Comparison of ENCODE assay signal across 10 cellular contexts in genomic region chr11:119363081-119363861, GRCh38. TPM values are rescaled to one million over a fixed set of nuclear protein-coding genes. Genes with fewer than 3 reads are reported as not detected.
DNase-seq lines count a peak whose midpoint lies in the region; ATAC-seq and TF ChIP-seq lines count a peak whose summit lies in the region.
"Had no signal": no experiment of that assay in that cellular context is flagged by ENCODE, and none has a peak within 500 bp of the region (broad histone marks: within the 10 kb centered on the region; RNA-seq: fewer than 3 reads in every experiment).

No MANE protein-coding gene starts in this region.

- no peak for TF ChIP-seq CTCF in breast epithelium (IDR thresholded peaks at IDR 0.05)
- no peak for TF ChIP-seq CTCF in MCF 10A (IDR thresholded peaks at IDR 0.05; ENCODE audit: unreplicated experiment)
- TF ChIP-seq CTCF in vagina (IDR thresholded peaks at IDR 0.05) = no peak

- no TSS peak for BruUV-seq in MCF 10A (replicated peaks; lab: Mats Ljungman, UMichigan)

- DNase-seq in breast epithelium (ENCODE audit: low spot score in 2 of 2) (no peak), MCF 10A (ENCODE audit: unreplicated experiment) (no peak), naive B cell (no peak), vagina (ENCODE audit: extremely low spot score in 2 of 2) (no peak), NOMO-1 treated with dmso at 0.1 percent for 144 hours (lab: John Stamatoyannopoulos, UW; ENCODE audit: unreplicated experiment) (no peak), dermis blood vessel endothelial cell (no peak)
- DNase-seq: NCI-H1417 treated with DMSO at 0.1 percent for 48 hours had no signal

- H3K36me3 ChIP-seq in breast epithelium = no peaks in the 10 kb centered on the region
- H3K36me3 ChIP-seq in ectodermal cell (ENCODE audit: control insufficient read depth, insufficient read depth, low read length) = peaks cover 5% of the 10 kb centered on the region
- H3K36me3 ChIP-seq in vagina = no peaks in the 10 kb centered on the region

- no peak for TF ChIP-seq POLR2A in breast epithelium (IDR thresholded peaks at IDR 0.05)
- TF ChIP-seq POLR2A in vagina (IDR thresholded peaks at IDR 0.05) = no peak

- H3K9me3 Mint-ChIP-seq in MCF 10A (ENCODE audit: unreplicated experiment) = no peaks in the 10 kb centered on the region
- peaks cover 0 to 3% (median 0%) of the 10 kb centered on the region in 7 donors for H3K9me3 Mint-ChIP-seq in naive B cell

- H3K4me1 Mint-ChIP-seq in MCF 10A (ENCODE audit: insufficient read depth, unreplicated experiment) = peaks cover 66% of the 10 kb centered on the region
- H3K4me1 Mint-ChIP-seq in naive B cell = peaks cover 16 to 29% (median 19%) of the 10 kb centered on the region in 3 donors

- POLR2A ChIA-PET in MCF 10A (lab: Yijun Ruan, JAX) = interaction anchor here (1.0 to 3.0 kb wide), 4 partner anchors 7 to 157 kb away, joined by 3 to 39 read pairs (median 11); partner anchors contain the start of genes CBL and USP2

- no peak overlapping the region for H3K27ac Mint-ChIP-seq in MCF 10A (ENCODE audit: low read depth, unreplicated experiment)
- peak overlapping the region in 1 of 6 donors; percentile 36 for H3K27ac Mint-ChIP-seq in naive B cell

- H3K27me3 Mint-ChIP-seq in MCF 10A (ENCODE audit: insufficient read depth, unreplicated experiment) (no peaks in the 10 kb centered on the region), naive B cell (peaks cover 41 to 63% (median 56%) of the 10 kb centered on the region in 3 donors)

- intact Hi-C loops in breast epithelium (cut with DNase I; ENCODE audit: low total_unique reads) (no loop called here), MCF 10A (cut with micrococcal nuclease) (no loop called here), vagina (cut with DNase I) (no loop called here)

- H3K4me1 ChIP-seq in breast epithelium (peaks cover 0 to 8% of the 10 kb centered on the region in 2 donors), ectodermal cell (ENCODE audit: control insufficient read depth, insufficient read depth, low read length) (peaks cover 47% of the 10 kb centered on the region), vagina (peaks cover 50% of the 10 kb centered on the region)

- no peak overlapping the region for H3K4me3 Mint-ChIP-seq in MCF 10A (ENCODE audit: unreplicated experiment)
- peak overlapping the region in 7 of 8 donors; percentile 45 to 82 (median 68) for H3K4me3 Mint-ChIP-seq in naive B cell

- H3K9me3 ChIP-seq in breast epithelium (no peaks in the 10 kb centered on the region), ectodermal cell (ENCODE audit: control insufficient read depth, low read length) (no peaks in the 10 kb centered on the region), vagina (no peaks in the 10 kb centered on the region)

- no peak for ATAC-seq in naive B cell (ENCODE audit: low read depth in 2 of 2)
- ATAC-seq in GM19397 (IDR thresholded peaks at IDR 0.05; ENCODE audit: unreplicated experiment) = no peak

- peak overlapping the region in 1 of 2 donors; percentile 57 for H3K27ac ChIP-seq in breast epithelium
- H3K27ac ChIP-seq in ectodermal cell (ENCODE audit: insufficient read depth, low read depth, low read length, poor library complexity, severe bottlenecking) = no peak overlapping the region
- H3K27ac ChIP-seq in vagina = peak overlapping the region; percentile 79

- H3K36me3 Mint-ChIP-seq in MCF 10A (ENCODE audit: insufficient read depth, unreplicated experiment) = peaks cover 6% of the 10 kb centered on the region
- H3K36me3 Mint-ChIP-seq in naive B cell = peaks cover 0 to 9% of the 10 kb centered on the region in 2 donors

- H3K27me3 ChIP-seq in breast epithelium (no peaks in the 10 kb centered on the region), ectodermal cell (ENCODE audit: control insufficient read depth, insufficient read depth, low read length, poor library complexity, severe bottlenecking) (peaks cover 38% of the 10 kb centered on the region), vagina (no peaks in the 10 kb centered on the region)

- H3K4me3 ChIP-seq in breast epithelium (peak overlapping the region; percentile 40 to 72 (median 53)), ectodermal cell (ENCODE audit: insufficient read depth, low read depth, low read length) (peak overlapping the region; percentile 36), vagina (peak overlapping the region; percentile 41 to 67)

- CTCF ChIA-PET in MCF 10A (lab: Yijun Ruan, JAX) = interaction anchor here (0.6 to 9.2 kb wide), 4 partner anchors 13 to 1052 kb away, joined by 3 to 415 read pairs (median 6); partner anchors contain the start of gene USP2

- 60 to 61% methylated on average over 44 of the region's 44 CpGs for WGBS in ectodermal cell, 2 experiments

RNA-seq across cellular contexts. Expression of gene MFRP, which starts 16.8 kb away (rescaled TPM):
- total RNA-seq in breast epithelium = under 1 TPM in 1 of 3 donors, not detected in 2; 0.16 TPM
- not detected in 2 replicates for total RNA-seq in MCF 10A (2022)
- polyA plus RNA-seq in ectodermal cell (2013, experiment 1 of 4) = not detected
- polyA plus RNA-seq in ectodermal cell (2013, experiment 2 of 4) = 0.05 TPM
- not detected for polyA plus RNA-seq in ectodermal cell (2013, experiment 3 of 4)
- polyA plus RNA-seq in ectodermal cell (2013, experiment 4 of 4) = not detected
- polyA plus RNA-seq in naive B cell (ENCODE audit: low read depth in 6 of 6) = not detected
- total RNA-seq in vagina = not detected
- total RNA-seq in dermis blood vessel endothelial cell = not detected in 2 replicates
- total RNA-seq: fibroblast of lung had no signal
- polyA plus RNA-seq: fibroblast of lung had no signal

RNA-seq across cellular contexts. Expression of gene USP2, which starts 18.2 kb away (rescaled TPM):
- total RNA-seq in breast epithelium (1 to 10 TPM in 2 of 3 donors, under 1 TPM in 1; 0.48 to 3.8 (median 2.0) TPM), MCF 10A (2022) (0.14 and 0.54 TPM in 2 replicates), vagina (2.5 TPM), dermis blood vessel endothelial cell (0.33 and 1.2 TPM in 2 replicates)
- 6.7 TPM for polyA plus RNA-seq in ectodermal cell (2013, experiment 1 of 4)
- 7.9 TPM for polyA plus RNA-seq in ectodermal cell (2013, experiment 2 of 4)
- polyA plus RNA-seq in ectodermal cell (2013, experiment 3 of 4) = 5.2 TPM
- polyA plus RNA-seq in ectodermal cell (2013, experiment 4 of 4) = 4.1 TPM
- not detected for polyA plus RNA-seq in naive B cell (ENCODE audit: low read depth in 6 of 6)

RNA-seq across cellular contexts. Expression of gene C1QTNF5, which starts 22.6 kb away (rescaled TPM):
- total RNA-seq in breast epithelium (10 to 100 TPM; 14.3 to 55.0 (median 38.0) TPM), MCF 10A (2022) (not detected in 2 replicates), vagina (32.2 TPM), dermis blood vessel endothelial cell (60.2 and 127 TPM in 2 replicates)
- polyA plus RNA-seq in ectodermal cell (2013, experiment 1 of 4) = 3.1 TPM
- 3.4 TPM for polyA plus RNA-seq in ectodermal cell (2013, experiment 2 of 4)
- polyA plus RNA-seq in ectodermal cell (2013, experiment 3 of 4) = 4.5 TPM
- polyA plus RNA-seq in ectodermal cell (2013, experiment 4 of 4) = 6.6 TPM
- not detected for polyA plus RNA-seq in naive B cell (ENCODE audit: low read depth in 6 of 6)

RNA-seq across cellular contexts. Expression of gene RNF26, which starts 28.9 kb away (rescaled TPM):
- 10 to 100 TPM in 1 of 3 donors, 1 to 10 TPM in 2; 8.8 to 11.2 (median 9.7) TPM for total RNA-seq in breast epithelium
- 19.2 and 20.9 TPM in 2 replicates for total RNA-seq in MCF 10A (2022)
- polyA plus RNA-seq in ectodermal cell (2013, experiment 1 of 4) = 66.9 TPM
- polyA plus RNA-seq in ectodermal cell (2013, experiment 2 of 4) = 67.5 TPM
- 65.3 TPM for polyA plus RNA-seq in ectodermal cell (2013, experiment 3 of 4)
- polyA plus RNA-seq in ectodermal cell (2013, experiment 4 of 4) = 71.5 TPM
- polyA plus RNA-seq in naive B cell (ENCODE audit: low read depth in 6 of 6) = 10 to 100 TPM; 48.8 to 98.6 (median 58.0) TPM
- 19.6 TPM for total RNA-seq in vagina
- 3.2 and 16.8 TPM in 2 replicates for total RNA-seq in dermis blood vessel endothelial cell

RNA-seq across cellular contexts. Expression of gene MCAM, which starts 46.3 kb away (rescaled TPM):
- total RNA-seq in breast epithelium (1,000 to 10,000 TPM in 1 of 3 donors, 100 to 1,000 TPM in 2; 170 to 1,725 (median 408) TPM), MCF 10A (2022) (3.5 TPM in 2 replicates), vagina (295 TPM), dermis blood vessel endothelial cell (1,172 and 1,718 TPM in 2 replicates)
- polyA plus RNA-seq in ectodermal cell (2013, experiment 1 of 4) = 22.8 TPM
- 36.1 TPM for polyA plus RNA-seq in ectodermal cell (2013, experiment 2 of 4)
- polyA plus RNA-seq in ectodermal cell (2013, experiment 3 of 4) = 21.1 TPM
- polyA plus RNA-seq in ectodermal cell (2013, experiment 4 of 4) = 23.8 TPM
- not detected for polyA plus RNA-seq in naive B cell (ENCODE audit: low read depth in 6 of 6)

Comparison
In these comparisons a context has a peak if more than half of its experiments do, and no peak if none do; other contexts are left out.
1. RNA of gene C1QTNF5, which starts 22.6 kb away (total RNA-seq): 60.2 to 127 TPM in dermis blood vessel endothelial cell, 14.3 to 55.0 TPM in breast epithelium and 32.2 TPM in vagina (single experiment); not detected in MCF 10A; every median in the first group is over 10 times any median in the second.
2. Peak in every context shown above with its lines, with median percentiles within 50 percentile points of each other: H3K4me3 ChIP-seq.